In genomic region chr6:3031857-3032256, GRCh38 we compare ENCODE assay signal across 16 cellular contexts. TPM values are rescaled to one million over a fixed set of nuclear protein-coding genes. Genes with fewer than 3 reads are reported as not detected.
DNase-seq lines count a peak whose midpoint lies in the region; ATAC-seq and TF ChIP-seq lines count a peak whose summit lies in the region.
"Had no signal": no experiment of that assay in that cellular context is flagged by ENCODE, and none has a peak within 500 bp of the region (broad histone marks: within the 10 kb centered on the region; RNA-seq: fewer than 3 reads in every experiment).

No MANE protein-coding gene starts in this region.

- H3K27me3 Mint-ChIP-seq in activated naive CD8-positive, alpha-beta T cell treated with anti-CD3 and anti-CD28 coated beads, Interleukin-2, amount 10 ng/mL, durations not matched to agents 7 days and 5 days = peaks cover 26% of the 10 kb centered on the region
- H3K27me3 Mint-ChIP-seq in activated naive CD8-positive, alpha-beta T cell treated with anti-CD3 and anti-CD28 coated beads, Interleukin-2, amount 50 U/mL, for 24 hours = peaks cover 13% of the 10 kb centered on the region

- H3K4me1 ChIP-seq in thyroid gland = peaks cover 0 to 3% of the 10 kb centered on the region in 2 donors
- H3K4me1 ChIP-seq: HAP-1, pancreas had no signal

- peaks cover 5% of the 10 kb centered on the region for H3K4me1 Mint-ChIP-seq in activated naive CD8-positive, alpha-beta T cell treated with anti-CD3 and anti-CD28 coated beads, Interleukin-2, amount 10 ng/mL, durations not matched to agents 7 days and 5 days
- peaks cover 11% of the 10 kb centered on the region for H3K4me1 Mint-ChIP-seq in activated naive CD8-positive, alpha-beta T cell treated with anti-CD3 and anti-CD28 coated beads, Interleukin-2, amount 50 U/mL, for 24 hours

- no peak overlapping the region for H3K27ac Mint-ChIP-seq in activated naive CD8-positive, alpha-beta T cell treated with anti-CD3 and anti-CD28 coated beads, Interleukin-2, amount 10 ng/mL, durations not matched to agents 7 days and 5 days
- H3K27ac Mint-ChIP-seq in activated naive CD8-positive, alpha-beta T cell treated with anti-CD3 and anti-CD28 coated beads, Interleukin-2, amount 50 U/mL, for 24 hours = no peak overlapping the region
- H3K27ac Mint-ChIP-seq: activated CD8-positive, alpha-beta memory T cell treated with anti-CD3 and anti-CD28 coated beads, Interleukin-2, amount 10 ng/mL, durations not matched to agents 7 days and 5 days; effector memory CD8-positive, alpha-beta T cell; T-helper 1 cell treated with Interleukin-12 subunit alpha and Interleukin-12 subunit beta and Interleukin-4 antibody, amounts not matched to agents 30 μg/mL and 1 μg/mL, for 36 hours had no signal

- H3K9me3 ChIP-seq in WERI-Rb-1 (ENCODE audit: severe bottlenecking) (peaks cover 6% of the 10 kb centered on the region), thyroid gland (no peaks in the 10 kb centered on the region)
- H3K9me3 ChIP-seq: HAP-1, pancreas had no signal

- no peak for DNase-seq in activated naive CD8-positive, alpha-beta T cell treated with anti-CD3 and anti-CD28 coated beads, Interleukin-2, amount 10 ng/mL, durations not matched to agents 7 days and 5 days
- DNase-seq in activated naive CD8-positive, alpha-beta T cell treated with anti-CD3 and anti-CD28 coated beads, Interleukin-2, amount 50 U/mL, for 24 hours = no peak
- peak; percentile 66 for DNase-seq in NAMALWA (ENCODE audit: low spot score)
- peak; percentile 47 for DNase-seq in WERI-Rb-1
- peak; percentile 57 to 61 for DNase-seq in thyroid gland
- DNase-seq in GM13976 (ENCODE audit: low spot score) = no peak
- no peak for DNase-seq in NCI-H1930 (lab: John Stamatoyannopoulos, UW)
- DNase-seq: activated CD8-positive, alpha-beta memory T cell treated with anti-CD3 and anti-CD28 coated beads, Interleukin-2, amount 10 ng/mL, durations not matched to agents 7 days and 5 days; amniotic stem cell; C1 segment of cervical spinal cord; effector memory CD8-positive, alpha-beta T cell; NK-92 treated with Interleukin-12 subunit alpha and Interleukin-12 subunit beta, amount 100 ng/mL, for 24 hours; pancreas had no signal

- no peaks in the 10 kb centered on the region for H3K36me3 Mint-ChIP-seq in activated naive CD8-positive, alpha-beta T cell treated with anti-CD3 and anti-CD28 coated beads, Interleukin-2, amount 10 ng/mL, durations not matched to agents 7 days and 5 days
- no peaks in the 10 kb centered on the region for H3K36me3 Mint-ChIP-seq in activated naive CD8-positive, alpha-beta T cell treated with anti-CD3 and anti-CD28 coated beads, Interleukin-2, amount 50 U/mL, for 24 hours (ENCODE audit: low read depth)

- no peaks in the 10 kb centered on the region for H3K27me3 ChIP-seq in WERI-Rb-1 (ENCODE audit: insufficient read depth, low read depth, severe bottlenecking)
- no peaks in the 10 kb centered on the region for H3K27me3 ChIP-seq in thyroid gland
- H3K27me3 ChIP-seq: pancreas had no signal

- 25 to 39% methylated on average over 9 of the region's 9 CpGs for WGBS in thyroid gland, 2 donors

- no peak overlapping the region for H3K4me3 Mint-ChIP-seq in activated naive CD8-positive, alpha-beta T cell treated with anti-CD3 and anti-CD28 coated beads, Interleukin-2, amount 10 ng/mL, durations not matched to agents 7 days and 5 days
- no peak overlapping the region for H3K4me3 Mint-ChIP-seq in activated naive CD8-positive, alpha-beta T cell treated with anti-CD3 and anti-CD28 coated beads, Interleukin-2, amount 50 U/mL, for 24 hours
- H3K4me3 Mint-ChIP-seq: activated CD8-positive, alpha-beta memory T cell treated with anti-CD3 and anti-CD28 coated beads, Interleukin-2, amount 10 ng/mL, durations not matched to agents 7 days and 5 days; effector memory CD8-positive, alpha-beta T cell; T-helper 1 cell treated with Interleukin-12 subunit alpha and Interleukin-12 subunit beta and Interleukin-4 antibody, amounts not matched to agents 30 μg/mL and 1 μg/mL, for 36 hours had no signal

- POLR2A ChIA-PET in activated naive CD8-positive, alpha-beta T cell treated with anti-CD3 and anti-CD28 coated beads, Interleukin-2, amount 10 ng/mL, durations not matched to agents 7 days and 5 days (lab: Charles Lee) = interaction anchor here (1.2 kb wide), 1 partner anchor 8 kb away, joined by 3 read pairs; no protein-coding TSS in a partner anchor

- intact Hi-C loops in thyroid gland (cut with DNase I) = no loop called here

- H3K4me3 ChIP-seq in WERI-Rb-1 (ENCODE audit: low read depth, low read length) = no peak overlapping the region
- no peak overlapping the region for H3K4me3 ChIP-seq in thyroid gland (replicated peaks in 1 of 3)
- H3K4me3 ChIP-seq: HAP-1, pancreas had no signal

- in situ Hi-C loops in GM13976 (cut with MboI; ENCODE audit: low sequenced_read_pairs, unreplicated experiment) = no loop called here

- TF ChIP-seq POLR2A in thyroid gland (IDR thresholded peaks at IDR 0.05) = no peak

- peaks cover 3% of the 10 kb centered on the region for H3K9me3 Mint-ChIP-seq in activated naive CD8-positive, alpha-beta T cell treated with anti-CD3 and anti-CD28 coated beads, Interleukin-2, amount 10 ng/mL, durations not matched to agents 7 days and 5 days
- no peaks in the 10 kb centered on the region for H3K9me3 Mint-ChIP-seq in activated naive CD8-positive, alpha-beta T cell treated with anti-CD3 and anti-CD28 coated beads, Interleukin-2, amount 50 U/mL, for 24 hours
- H3K9me3 Mint-ChIP-seq: effector memory CD8-positive, alpha-beta T cell had no signal

- TF ChIP-seq CTCF in WERI-Rb-1 (IDR thresholded peaks at IDR 0.05; ENCODE audit: low read depth, low read length) (peak; percentile 59), thyroid gland (IDR thresholded peaks at IDR 0.05) (peak in 2 of 6 experiments; percentile 10 to 20), GM13976 (IDR thresholded peaks at IDR 0.05; ENCODE audit: borderline replicate concordance, control extremely low read depth, extremely low read depth, insufficient read depth, missing control alignments) (no peak)

- ATAC-seq in activated naive CD8-positive, alpha-beta T cell treated with anti-CD3 and anti-CD28 coated beads, Interleukin-2, amount 10 ng/mL, durations not matched to agents 7 days and 5 days (ENCODE audit: low read depth) = peak; percentile 66
- ATAC-seq in activated naive CD8-positive, alpha-beta T cell treated with anti-CD3 and anti-CD28 coated beads, Interleukin-2, amount 50 U/mL, for 24 hours = no peak
- ATAC-seq in GM18517 (IDR thresholded peaks at IDR 0.05; ENCODE audit: unreplicated experiment) = no peak
- ATAC-seq: activated CD8-positive, alpha-beta memory T cell treated with anti-CD3 and anti-CD28 coated beads, Interleukin-2, amount 10 ng/mL, durations not matched to agents 7 days and 5 days; effector memory CD8-positive, alpha-beta T cell had no signal

- no peak overlapping the region for H3K27ac ChIP-seq in WERI-Rb-1
- H3K27ac ChIP-seq in thyroid gland = no peak overlapping the region
- H3K27ac ChIP-seq: pancreas had no signal

- H3K36me3 ChIP-seq in WERI-Rb-1 (no peaks in the 10 kb centered on the region), thyroid gland (no peaks in the 10 kb centered on the region)
- H3K36me3 ChIP-seq: HAP-1, pancreas had no signal

RNA-seq across cellular contexts. Expression of gene NQO2, which starts 32.2 kb away (rescaled TPM):
- 10 to 100 TPM; 17.0 to 17.5 TPM for total RNA-seq in activated naive CD8-positive, alpha-beta T cell treated with anti-CD3 and anti-CD28 coated beads, Interleukin-2, amount 10 ng/mL, durations not matched to agents 7 days and 5 days
- 10 to 100 TPM; 20.7 to 43.0 (median 36.3) TPM for total RNA-seq in thyroid gland

RNA-seq across cellular contexts. Expression of gene RIPK1, which starts 36.4 kb away (rescaled TPM):
- total RNA-seq in activated naive CD8-positive, alpha-beta T cell treated with anti-CD3 and anti-CD28 coated beads, Interleukin-2, amount 10 ng/mL, durations not matched to agents 7 days and 5 days = 10 to 100 TPM; 31.9 to 32.6 TPM
- 10 to 100 TPM; 26.2 to 33.5 (median 29.0) TPM for total RNA-seq in thyroid gland

Comparison
In these comparisons a context has a peak if more than half of its experiments do, and no peak if none do; other contexts are left out.
1. DNase-seq: peak in NAMALWA (single experiment), WERI-Rb-1 (single experiment) and thyroid gland (2 of 2); none in activated naive CD8-positive, alpha-beta T cell treated with anti-CD3 and anti-CD28 coated beads, Interleukin-2, amount 10 ng/mL, durations not matched to agents 7 days and 5 days (single experiment), activated naive CD8-positive, alpha-beta T cell treated with anti-CD3 and anti-CD28 coated beads, Interleukin-2, amount 50 U/mL, for 24 hours (single experiment), GM13976 (single experiment) and NCI-H1930 (0 of 2).